ENCODE assay signal across 34 cellular contexts in the genomic region with DNA sequence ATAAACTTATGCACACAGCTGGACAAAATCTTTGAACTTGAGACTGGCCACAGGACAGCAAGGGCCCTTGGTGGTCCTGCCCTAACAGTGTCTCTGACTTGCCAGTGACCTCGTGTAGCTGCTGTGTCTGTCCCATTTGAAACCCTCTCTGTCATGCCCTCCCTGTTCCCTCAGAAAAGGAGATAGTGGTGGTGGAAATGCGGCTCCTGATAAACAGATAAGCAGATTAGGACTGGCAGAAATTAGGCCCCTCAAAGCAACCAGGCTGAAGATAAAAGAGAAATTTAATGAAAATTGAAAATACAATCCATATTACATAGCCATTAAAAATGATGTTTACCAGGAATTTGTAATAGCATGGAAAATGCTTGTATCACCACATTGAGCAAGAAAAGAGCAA.
"Had no signal": no experiment of that assay in that cellular context is flagged by ENCODE, and none has a peak within 500 bp of the region (broad histone marks: within the 10 kb centered on the region; RNA-seq: fewer than 3 reads in every experiment).

No MANE protein-coding gene starts in this region.

- H3K27ac ChIP-seq: adrenal gland, body of pancreas, brain microvascular endothelial cell, breast epithelium, VCaP had no signal

- H3K9me3 Mint-ChIP-seq: activated B cell treated with CpG ODN at 0.5 μM for 24 hours; activated CD4-positive, alpha-beta memory T cell treated with anti-CD3 and anti-CD28 coated beads for 36 hours; activated CD4-positive, alpha-beta T cell treated with anti-CD3 and anti-CD28 coated beads, Interleukin-2, amount 10 ng/mL, durations not matched to agents 24 days and 14 days; activated CD8-positive, alpha-beta T cell treated with anti-CD3 and anti-CD28 coated beads for 36 hours; activated naive CD4-positive, alpha-beta T cell treated with anti-CD3 and anti-CD28 coated beads for 36 hours; activated naive CD4-positive, alpha-beta T cell treated with anti-CD3 and anti-CD28 coated beads, Interleukin-2, amount 50 U/mL, for 72 hours; activated naive CD8-positive, alpha-beta T cell treated with anti-CD3 and anti-CD28 coated beads for 36 hours; activated T-cell treated with anti-CD3 and anti-CD28 coated beads, Interleukin-2, amount 50 U/mL, for 4 hours; activated T-cell treated with anti-CD3 and anti-CD28 coated beads, Interleukin-2, amount 50 U/mL, for 72 hours; activated T-helper 1 cell treated with anti-CD3 and anti-CD28 coated beads, Interleukin-12 subunit alpha, Interleukin-12 subunit beta, Interleukin-2, Interleukin-4 antibody, amounts not matched to agents 30 ng/mL and 10 ng/mL and 1 ng/mL, durations not matched to agents 14 hours and 24 hours and 36 hours; activated T-helper 17 cell treated with anti-CD3 and anti-CD28 coated beads, Interleukin-2, amount 50 U/mL, for 72 hours; T-helper 1 cell treated with Interleukin-12 subunit alpha and Interleukin-12 subunit beta and Interleukin-4 antibody, amounts not matched to agents 30 μg/mL and 1 μg/mL, for 36 hours; T-helper 2 cell treated with Interferon-gamma antibody and Interleukin-4, amounts not matched to agents 5 μg/mL and 100 μg/mL, for 36 hours had no signal

- H3K4me3 ChIP-seq: adrenal gland, body of pancreas, breast epithelium had no signal

- H3K36me3 ChIP-seq: adrenal gland, brain microvascular endothelial cell, breast epithelium had no signal

- H3K27me3 Mint-ChIP-seq: activated CD4-positive, alpha-beta memory T cell treated with anti-CD3 and anti-CD28 coated beads for 36 hours; activated CD4-positive, alpha-beta T cell treated with anti-CD3 and anti-CD28 coated beads, Interleukin-2, amount 10 ng/mL, durations not matched to agents 24 days and 14 days; activated CD8-positive, alpha-beta T cell treated with anti-CD3 and anti-CD28 coated beads for 36 hours; activated naive CD8-positive, alpha-beta T cell treated with anti-CD3 and anti-CD28 coated beads for 36 hours had no signal

- H3K4me3 Mint-ChIP-seq: activated B cell treated with CpG ODN at 0.5 μM for 24 hours; activated CD4-positive, alpha-beta memory T cell treated with anti-CD3 and anti-CD28 coated beads for 36 hours; activated CD4-positive, alpha-beta T cell treated with anti-CD3 and anti-CD28 coated beads, Interleukin-2, amount 10 ng/mL, durations not matched to agents 24 days and 14 days; activated CD8-positive, alpha-beta T cell treated with anti-CD3 and anti-CD28 coated beads for 36 hours; activated naive CD4-positive, alpha-beta T cell treated with anti-CD3 and anti-CD28 coated beads for 36 hours; activated naive CD8-positive, alpha-beta T cell treated with anti-CD3 and anti-CD28 coated beads for 36 hours; activated T-cell treated with anti-CD3 and anti-CD28 coated beads, Interleukin-2, amount 50 U/mL, for 4 hours; activated T-cell treated with anti-CD3 and anti-CD28 coated beads, Interleukin-2, amount 50 U/mL, for 72 hours; activated T-helper 1 cell treated with anti-CD3 and anti-CD28 coated beads, Interleukin-12 subunit alpha, Interleukin-12 subunit beta, Interleukin-2, Interleukin-4 antibody, amounts not matched to agents 30 ng/mL and 10 ng/mL and 1 ng/mL, durations not matched to agents 14 hours and 24 hours and 36 hours; activated T-helper 17 cell treated with anti-CD3 and anti-CD28 coated beads, Interleukin-2, amount 50 U/mL, for 72 hours; T-helper 1 cell treated with Interleukin-12 subunit alpha and Interleukin-12 subunit beta and Interleukin-4 antibody, amounts not matched to agents 30 μg/mL and 1 μg/mL, for 36 hours; T-helper 2 cell treated with Interferon-gamma antibody and Interleukin-4, amounts not matched to agents 5 μg/mL and 100 μg/mL, for 36 hours had no signal

- H3K27me3 ChIP-seq: body of pancreas, brain microvascular endothelial cell had no signal

- DNase-seq: activated B cell treated with CpG ODN at 0.5 μM for 24 hours; activated CD4-positive, alpha-beta memory T cell treated with anti-CD3 and anti-CD28 coated beads for 36 hours; activated CD4-positive, alpha-beta T cell treated with anti-CD3 and anti-CD28 coated beads for 4 hours; activated CD4-positive, alpha-beta T cell treated with anti-CD3 and anti-CD28 coated beads, Interleukin-2, amount 10 ng/mL, durations not matched to agents 24 days and 14 days; activated CD4-positive, alpha-beta T cell treated with anti-CD3 and anti-CD28 coated beads, Interleukin-2, amount 50 U/mL, for 1 hour; activated CD4-positive, alpha-beta T cell treated with anti-CD3 and anti-CD28 coated beads, Interleukin-2, amount 50 U/mL, for 4 hours; activated CD4-positive, CD25-positive, alpha-beta regulatory T cell treated with anti-CD3 and anti-CD28 coated beads, Interleukin-2, amount 50 U/mL, for 72 hours; activated CD8-positive, alpha-beta memory T cell treated with anti-CD3 and anti-CD28 coated beads, Interleukin-2, amount 50 U/mL, for 4 hours; activated CD8-positive, alpha-beta T cell treated with anti-CD3 and anti-CD28 coated beads for 36 hours; activated effector memory CD4-positive, alpha-beta T cell treated with anti-CD3 and anti-CD28 coated beads, Interleukin-2, amount 50 U/mL, for 16 hours; activated gamma-delta T cell treated with Interleukin-2 at 50 U/mL for 16 hours; activated naive CD4-positive, alpha-beta T cell; activated naive CD4-positive, alpha-beta T cell treated with anti-CD3 and anti-CD28 coated beads for 36 hours; activated naive CD4-positive, alpha-beta T cell treated with anti-CD3 and anti-CD28 coated beads, Interleukin-2, amount 50 U/mL, for 16 hours; activated naive CD8-positive, alpha-beta T cell treated with anti-CD3 and anti-CD28 coated beads for 36 hours; activated T-cell treated with anti-CD3 and anti-CD28 coated beads for 4 hours; activated T-cell treated with anti-CD3 and anti-CD28 coated beads, Interleukin-2, amount 50 U/mL, for 1 hour; activated T-cell treated with anti-CD3 and anti-CD28 coated beads, Interleukin-2, amount 50 U/mL, for 4 hours; activated T-cell treated with anti-CD3 and anti-CD28 coated beads, Interleukin-2, amount 50 U/mL, for 72 hours; adrenal gland; amniotic stem cell; aorta; body of pancreas; brain microvascular endothelial cell; central memory CD4-positive, alpha-beta T cell; T-helper 2 cell; T-helper 9 cell had no signal

- H3K27ac Mint-ChIP-seq: activated B cell treated with CpG ODN at 0.5 μM for 24 hours; activated CD4-positive, alpha-beta memory T cell treated with anti-CD3 and anti-CD28 coated beads for 36 hours; activated CD4-positive, alpha-beta T cell treated with anti-CD3 and anti-CD28 coated beads, Interleukin-2, amount 10 ng/mL, durations not matched to agents 24 days and 14 days; activated CD8-positive, alpha-beta T cell treated with anti-CD3 and anti-CD28 coated beads for 36 hours; activated naive CD4-positive, alpha-beta T cell treated with anti-CD3 and anti-CD28 coated beads for 36 hours; activated naive CD4-positive, alpha-beta T cell treated with anti-CD3 and anti-CD28 coated beads, Interleukin-2, amount 50 U/mL, for 72 hours; activated naive CD8-positive, alpha-beta T cell treated with anti-CD3 and anti-CD28 coated beads for 36 hours; activated T-cell treated with anti-CD3 and anti-CD28 coated beads, Interleukin-2, amount 50 U/mL, for 72 hours; activated T-helper 1 cell treated with anti-CD3 and anti-CD28 coated beads, Interleukin-12 subunit alpha, Interleukin-12 subunit beta, Interleukin-2, Interleukin-4 antibody, amounts not matched to agents 30 ng/mL and 10 ng/mL and 1 ng/mL, durations not matched to agents 14 hours and 24 hours and 36 hours; activated T-helper 17 cell treated with anti-CD3 and anti-CD28 coated beads, Interleukin-2, amount 50 U/mL, for 72 hours; T-helper 1 cell treated with Interleukin-12 subunit alpha and Interleukin-12 subunit beta and Interleukin-4 antibody, amounts not matched to agents 30 μg/mL and 1 μg/mL, for 36 hours; T-helper 2 cell treated with Interferon-gamma antibody and Interleukin-4, amounts not matched to agents 5 μg/mL and 100 μg/mL, for 36 hours had no signal

- H3K4me1 Mint-ChIP-seq: activated B cell treated with CpG ODN at 0.5 μM for 24 hours; activated T-helper 17 cell treated with anti-CD3 and anti-CD28 coated beads, Interleukin-2, amount 50 U/mL, for 72 hours had no signal

- H3K36me3 Mint-ChIP-seq: activated CD4-positive, alpha-beta memory T cell treated with anti-CD3 and anti-CD28 coated beads for 36 hours; activated naive CD4-positive, alpha-beta T cell treated with anti-CD3 and anti-CD28 coated beads, Interleukin-2, amount 50 U/mL, for 72 hours; activated naive CD8-positive, alpha-beta T cell treated with anti-CD3 and anti-CD28 coated beads for 36 hours had no signal

- H3K9me3 ChIP-seq: adrenal gland, body of pancreas, breast epithelium had no signal

- ATAC-seq: activated CD8-positive, alpha-beta T cell treated with anti-CD3 and anti-CD28 coated beads for 36 hours; activated naive CD4-positive, alpha-beta T cell treated with anti-CD3 and anti-CD28 coated beads, Interleukin-2, amount 50 U/mL, for 72 hours; activated T-cell treated with anti-CD3 and anti-CD28 coated beads, Interleukin-2, amount 50 U/mL, for 4 hours; activated T-cell treated with anti-CD3 and anti-CD28 coated beads, Interleukin-2, amount 50 U/mL, for 72 hours; activated T-helper 17 cell treated with anti-CD3 and anti-CD28 coated beads, Interleukin-2, amount 50 U/mL, for 72 hours; body of pancreas had no signal

- H3K4me1 ChIP-seq: adrenal gland, body of pancreas, breast epithelium had no signal
